In genomic region chr4:48899432-48899749, GRCh38 we compare ENCODE assay signal across 16 cellular contexts. TPM values are rescaled to one million over a fixed set of nuclear protein-coding genes. Genes with fewer than 3 reads are reported as not detected.
DNase-seq lines count a peak whose midpoint lies in the region; ATAC-seq and TF ChIP-seq lines count a peak whose summit lies in the region.
"Had no signal": no experiment of that assay in that cellular context is flagged by ENCODE, and none has a peak within 500 bp of the region (broad histone marks: within the 10 kb centered on the region; RNA-seq: fewer than 3 reads in every experiment).

No MANE protein-coding gene starts in this region.

- no peak for ATAC-seq in stimulated activated naive CD8-positive, alpha-beta T cell treated with anti-CD3 and anti-CD28 coated beads, Interleukin-15, Interleukin-2, amounts not matched to agents 100 U/mL and 50 U/mL, for 24 hours
- ATAC-seq in HG03439 (IDR thresholded peaks at IDR 0.05; ENCODE audit: unreplicated experiment), result peak; percentile 16
- ATAC-seq: activated CD8-positive, alpha-beta memory T cell treated with anti-CD3 and anti-CD28 coated beads, Interleukin-2, amount 10 ng/mL, durations not matched to agents 7 days and 5 days; gastroesophageal sphincter; HepG2; mucosa of descending colon had no signal

- POLR2A ChIA-PET in Caco-2 (lab: Charles Lee), result no interaction called here

- no peaks in the 10 kb centered on the region for H3K9me3 Mint-ChIP-seq in stimulated activated naive CD8-positive, alpha-beta T cell treated with anti-CD3 and anti-CD28 coated beads, Interleukin-15, Interleukin-2, amounts not matched to agents 100 ng/mL and 50 ng/mL, for 24 hours
- H3K9me3 Mint-ChIP-seq in activated naive CD8-positive, alpha-beta T cell treated with anti-CD3 and anti-CD28 coated beads for 36 hours, result no peaks in the 10 kb centered on the region
- no peaks in the 10 kb centered on the region for H3K9me3 Mint-ChIP-seq in Caco-2 (ENCODE audit: unreplicated experiment)

- no peak for DNase-seq in stimulated activated naive CD8-positive, alpha-beta T cell treated with anti-CD3 and anti-CD28 coated beads, Interleukin-15, Interleukin-2, amounts not matched to agents 100 U/mL and 50 U/mL, for 24 hours
- no peak for DNase-seq in activated naive CD8-positive, alpha-beta T cell treated with anti-CD3 and anti-CD28 coated beads for 36 hours
- DNase-seq in NCI-H187 treated with DMSO at 0.1 percent for 48 hours (lab: John Stamatoyannopoulos, UW) (no peak), COLO668 (lab: John Stamatoyannopoulos, UW; ENCODE audit: unreplicated experiment) (no peak), Caco-2 (no peak), colonic mucosa (no peak)
- DNase-seq: activated CD8-positive, alpha-beta memory T cell treated with anti-CD3 and anti-CD28 coated beads, Interleukin-2, amount 10 ng/mL, durations not matched to agents 7 days and 5 days; effector CD8-positive, alpha-beta T cell; GDM1; mucosa of descending colon; retina; stimulated activated CD4-positive, alpha-beta T cell treated with anti-CD3 and anti-CD28 coated beads, Interleukin-2, amount 100 ng/mL, for 48 hours had no signal

- H3K27ac Mint-ChIP-seq in stimulated activated naive CD8-positive, alpha-beta T cell treated with anti-CD3 and anti-CD28 coated beads, Interleukin-15, Interleukin-2, amounts not matched to agents 100 ng/mL and 50 ng/mL, for 24 hours, result peak overlapping the region; percentile 77
- H3K27ac Mint-ChIP-seq in activated naive CD8-positive, alpha-beta T cell treated with anti-CD3 and anti-CD28 coated beads for 36 hours, result peak overlapping the region; percentile 60
- H3K27ac Mint-ChIP-seq in Caco-2 (ENCODE audit: unreplicated experiment), result no peak overlapping the region
- H3K27ac Mint-ChIP-seq: activated CD8-positive, alpha-beta memory T cell treated with anti-CD3 and anti-CD28 coated beads, Interleukin-2, amount 10 ng/mL, durations not matched to agents 7 days and 5 days had no signal

- intact Hi-C loops in Caco-2 (cut with micrococcal nuclease; ENCODE audit: unreplicated experiment), result loop anchor here (10.0 kb wide), 1 partner anchor 325 kb away; no protein-coding TSS in a partner anchor
- intact Hi-C loops in colonic mucosa (cut with DNase I), result no loop called here

- H3K4me3 Mint-ChIP-seq in stimulated activated naive CD8-positive, alpha-beta T cell treated with anti-CD3 and anti-CD28 coated beads, Interleukin-15, Interleukin-2, amounts not matched to agents 100 ng/mL and 50 ng/mL, for 24 hours, result peak overlapping the region; percentile 47
- peak overlapping the region; percentile 23 for H3K4me3 Mint-ChIP-seq in activated naive CD8-positive, alpha-beta T cell treated with anti-CD3 and anti-CD28 coated beads for 36 hours
- no peak overlapping the region for H3K4me3 Mint-ChIP-seq in Caco-2 (ENCODE audit: unreplicated experiment)
- H3K4me3 Mint-ChIP-seq: activated CD8-positive, alpha-beta memory T cell treated with anti-CD3 and anti-CD28 coated beads, Interleukin-2, amount 10 ng/mL, durations not matched to agents 7 days and 5 days had no signal

- TF ChIP-seq CTCF in Caco-2 (IDR thresholded peaks at IDR 0.05; ENCODE audit: insufficient read depth in 1 of 2, low read depth in 1 of 2, low read length in 1 of 2, severe bottlenecking in 1 of 2, unreplicated experiment in 1 of 2) (no peak), colonic mucosa (IDR thresholded peaks at IDR 0.05) (no peak)

- H3K9me3 ChIP-seq in Caco-2, result no peaks in the 10 kb centered on the region
- no peaks in the 10 kb centered on the region for H3K9me3 ChIP-seq in colonic mucosa
- H3K9me3 ChIP-seq: gastroesophageal sphincter, mucosa of descending colon had no signal

- H3K4me3 ChIP-seq in Caco-2 (ENCODE audit: low read depth, low read length) (no peak overlapping the region), colonic mucosa (no peak overlapping the region)
- H3K4me3 ChIP-seq: gastroesophageal sphincter, mucosa of descending colon had no signal

- CTCF ChIA-PET in Caco-2 (lab: Charles Lee), result no interaction called here

- H3K9ac ChIP-seq in colonic mucosa (ENCODE audit: low read depth in 2 of 2, low read length in 2 of 2), result no peak overlapping the region

- no peak overlapping the region for H3K27ac ChIP-seq in colonic mucosa
- H3K27ac ChIP-seq: gastroesophageal sphincter had no signal

- H3K27me3 ChIP-seq in Caco-2 (replicated peaks; ENCODE audit: control insufficient read depth, insufficient read depth, low read length), result no peaks in the 10 kb centered on the region
- no peaks in the 10 kb centered on the region for H3K27me3 ChIP-seq in colonic mucosa
- H3K27me3 ChIP-seq: gastroesophageal sphincter had no signal

- peaks cover 72% of the 10 kb centered on the region for H3K36me3 Mint-ChIP-seq in stimulated activated naive CD8-positive, alpha-beta T cell treated with anti-CD3 and anti-CD28 coated beads, Interleukin-15, Interleukin-2, amounts not matched to agents 100 ng/mL and 50 ng/mL, for 24 hours (ENCODE audit: low read depth)
- peaks cover 54% of the 10 kb centered on the region for H3K36me3 Mint-ChIP-seq in activated naive CD8-positive, alpha-beta T cell treated with anti-CD3 and anti-CD28 coated beads for 36 hours
- no peaks in the 10 kb centered on the region for H3K36me3 Mint-ChIP-seq in Caco-2 (ENCODE audit: insufficient read depth, unreplicated experiment)

- H3K36me3 ChIP-seq in Caco-2 (ENCODE audit: control insufficient read depth, insufficient read depth, low read length), result no peaks in the 10 kb centered on the region
- no peaks in the 10 kb centered on the region for H3K36me3 ChIP-seq in colonic mucosa

- no TSS peak for BruUV-seq in Caco-2 (replicated peaks; lab: Mats Ljungman, UMichigan)

- H3K4me1 Mint-ChIP-seq in stimulated activated naive CD8-positive, alpha-beta T cell treated with anti-CD3 and anti-CD28 coated beads, Interleukin-15, Interleukin-2, amounts not matched to agents 100 ng/mL and 50 ng/mL, for 24 hours (ENCODE audit: low read depth), result peaks cover 26% of the 10 kb centered on the region
- peaks cover 30% of the 10 kb centered on the region for H3K4me1 Mint-ChIP-seq in activated naive CD8-positive, alpha-beta T cell treated with anti-CD3 and anti-CD28 coated beads for 36 hours
- H3K4me1 Mint-ChIP-seq in Caco-2 (ENCODE audit: low read depth, unreplicated experiment), result peaks cover under 1% of the 10 kb centered on the region

- H3K4me1 ChIP-seq in Caco-2 (no peaks in the 10 kb centered on the region), colonic mucosa (no peaks in the 10 kb centered on the region)
- H3K4me1 ChIP-seq: gastroesophageal sphincter had no signal

- H3K27me3 Mint-ChIP-seq in stimulated activated naive CD8-positive, alpha-beta T cell treated with anti-CD3 and anti-CD28 coated beads, Interleukin-15, Interleukin-2, amounts not matched to agents 100 ng/mL and 50 ng/mL, for 24 hours, result no peaks in the 10 kb centered on the region
- H3K27me3 Mint-ChIP-seq in activated naive CD8-positive, alpha-beta T cell treated with anti-CD3 and anti-CD28 coated beads for 36 hours, result no peaks in the 10 kb centered on the region
- H3K27me3 Mint-ChIP-seq in Caco-2 (ENCODE audit: insufficient read depth, unreplicated experiment), result no peaks in the 10 kb centered on the region
- H3K27me3 Mint-ChIP-seq: activated CD8-positive, alpha-beta memory T cell treated with anti-CD3 and anti-CD28 coated beads, Interleukin-2, amount 10 ng/mL, durations not matched to agents 7 days and 5 days had no signal

RNA-seq across cellular contexts. Expression of gene OCIAD2, which starts 7.2 kb away (rescaled TPM):
- 10 to 100 TPM; 80.2 to 90.4 TPM for total RNA-seq in activated naive CD8-positive, alpha-beta T cell treated with anti-CD3 and anti-CD28 coated beads for 36 hours
- total RNA-seq in Caco-2 (2022) (10.5 and 14.2 TPM in 2 replicates), colonic mucosa (100 to 1,000 TPM in 1 of 2 donors, 10 to 100 TPM in 1; 55.7 to 124 TPM)
- total RNA-seq: HepG2 had no signal
